In genomic region chrX:122565952-122566351, GRCh38 we compare ENCODE assay signal across 11 cellular contexts.
DNase-seq lines count a peak whose midpoint lies in the region; ATAC-seq and TF ChIP-seq lines count a peak whose summit lies in the region.
"Had no signal": no experiment of that assay in that cellular context is flagged by ENCODE, and none has a peak within 500 bp of the region (broad histone marks: within the 10 kb centered on the region; RNA-seq: fewer than 3 reads in every experiment).

No MANE protein-coding gene starts in this region.

- no peak overlapping the region for H3K27ac ChIP-seq in Peyer's patch

- H3K36me3 ChIP-seq in mucosa of descending colon (ENCODE audit: low read depth) (no peaks in the 10 kb centered on the region), Peyer's patch (no peaks in the 10 kb centered on the region)

- H3K27me3 ChIP-seq in Peyer's patch, result no peaks in the 10 kb centered on the region

- H3K9me3 ChIP-seq in mucosa of descending colon, result no peaks in the 10 kb centered on the region
- no peaks in the 10 kb centered on the region for H3K9me3 ChIP-seq in Peyer's patch

- intact Hi-C loops in mucosa of descending colon (cut with DNase I, micrococcal nuclease), result no loop called here

- H3K4me1 ChIP-seq in mucosa of descending colon (ENCODE audit: low read depth) (no peaks in the 10 kb centered on the region), Peyer's patch (no peaks in the 10 kb centered on the region)

- TF ChIP-seq CTCF in epithelial cell of proximal tubule (conservative IDR thresholded peaks at IDR 0.05; ENCODE audit: low read depth, low read length) (no peak), mucosa of descending colon (IDR thresholded peaks at IDR 0.05) (no peak), Peyer's patch (IDR thresholded peaks at IDR 0.05) (no peak)

- DNase-seq in Caki2 (ENCODE audit: low read depth), result peak; percentile 80
- peak; percentile 15 for DNase-seq in NCI-H69 (lab: John Stamatoyannopoulos, UW)
- DNase-seq in epithelial cell of proximal tubule (ENCODE audit: low read depth), result peak; percentile 83
- DNase-seq in mucosa of descending colon, result peak in 2 of 3 donors; percentile 11 to 19
- DNase-seq in stimulated activated CD4-positive, alpha-beta T cell treated with anti-CD3 and anti-CD28 coated beads, Interleukin-2, amount 100 ng/mL, for 48 hours, result no peak
- DNase-seq in Peyer's patch, result no peak
- DNase-seq: naive thymus-derived CD8-positive, alpha-beta T cell; NCI-H2107; stimulated activated CD4-positive, alpha-beta T cell treated with anti-CD3 and anti-CD28 coated beads, Interleukin-1b, Interleukin-23, amount 100 ng/mL, for 48 hours had no signal

- TF ChIP-seq POLR2A in Peyer's patch (IDR thresholded peaks at IDR 0.05), result no peak

- in situ Hi-C loops in Caki2 (cut with HindIII; ENCODE audit: low pct_unique_long_range_greater_than_20kb, low sequenced_read_pairs), result no loop called here

- H3K4me3 ChIP-seq in epithelial cell of proximal tubule (ENCODE audit: low read depth, low read length) (no peak overlapping the region), mucosa of descending colon (no peak overlapping the region), Peyer's patch (no peak overlapping the region)

- peak; percentile 48 for ATAC-seq in mucosa of descending colon
- ATAC-seq in GM21515 (IDR thresholded peaks at IDR 0.05; ENCODE audit: unreplicated experiment), result no peak
- ATAC-seq in GM18909 (IDR thresholded peaks at IDR 0.05; ENCODE audit: poor library complexity, unreplicated experiment), result no peak
- ATAC-seq: naive thymus-derived CD8-positive, alpha-beta T cell had no signal

Comparison
In these comparisons a context has a peak if more than half of its experiments do, and no peak if none do; other contexts are left out.
1. DNase-seq: peak in Caki2 (single experiment), NCI-H69 (single experiment), epithelial cell of proximal tubule (single experiment) and mucosa of descending colon (2 of 3); none in stimulated activated CD4-positive, alpha-beta T cell treated with anti-CD3 and anti-CD28 coated beads, Interleukin-2, amount 100 ng/mL, for 48 hours (0 of 2) and Peyer's patch (0 of 3).